ENCODE assay signal across 28 cellular contexts in the genomic region with DNA sequence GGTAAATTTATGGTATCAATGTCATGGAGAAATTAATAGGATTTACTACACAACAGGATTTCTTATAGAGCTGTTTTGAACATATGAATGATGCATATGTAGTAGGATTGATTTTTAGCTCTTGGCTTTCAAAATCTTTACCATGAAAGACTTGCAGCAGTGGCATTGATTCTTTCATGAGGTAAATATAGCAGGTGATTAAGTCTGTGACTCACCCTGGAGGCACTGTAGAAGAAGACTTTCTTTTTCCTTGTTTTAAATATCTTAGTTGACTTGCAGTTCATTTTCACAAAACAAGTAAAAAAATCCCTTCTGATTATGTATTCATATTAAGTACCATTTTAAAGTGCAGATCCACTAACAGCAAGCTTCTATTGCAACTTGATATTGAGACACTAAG.
DNase-seq lines count a peak whose midpoint lies in the region; ATAC-seq, FAIRE-seq and TF ChIP-seq lines count a peak whose summit lies in the region.
"Had no signal": no experiment of that assay in that cellular context is flagged by ENCODE, and none has a peak within 500 bp of the region (broad histone marks: within the 10 kb centered on the region; RNA-seq: fewer than 3 reads in every experiment).

No MANE protein-coding gene starts in this region.

- CTCF ChIA-PET in IMR-90 (lab: Yijun Ruan, JAX) = no interaction called here
- CTCF ChIA-PET in naive thymus-derived CD4-positive, alpha-beta T cell (lab: Charles Lee) = no interaction called here

- no peak overlapping the region for H4K91ac ChIP-seq in IMR-90 (ENCODE audit: insufficient read depth, low read depth, low read length)

- H3K36me3 ChIP-seq in IMR-90 (ENCODE audit: control insufficient read depth, insufficient read depth, low read length) (peaks cover 8% of the 10 kb centered on the region; the same call in 1 of the 2 replicates), astrocyte (ENCODE audit: insufficient read depth, low read length) (no peaks in the 10 kb centered on the region), smooth muscle cell (ENCODE audit: low read depth) (no peaks in the 10 kb centered on the region)
- no peaks in the 10 kb centered on the region for H3K36me3 ChIP-seq in naive thymus-derived CD4-positive, alpha-beta T cell (ENCODE audit: control insufficient read depth in 2 of 3, insufficient read depth in 3 of 3, low read length in 3 of 3)
- H3K36me3 ChIP-seq: SJCRH30, vagina had no signal

- H3K56ac ChIP-seq in IMR-90 (ENCODE audit: extremely low read depth, insufficient read depth, low read length) = no peak overlapping the region

- dilution Hi-C loops in IMR-90 (cut with HindIII; ENCODE audit: low sequenced_read_pairs, unreplicated experiment) = no loop called here

- no peak for TF ChIP-seq CTCF in IMR-90 (conservative IDR thresholded peaks at IDR 0.05; ENCODE audit: low read depth, low read length)
- no peak for TF ChIP-seq CTCF in astrocyte (IDR thresholded peaks at IDR 0.05; ENCODE audit: insufficient read depth, low read depth, low read length)
- no peak for TF ChIP-seq CTCF in smooth muscle cell (IDR thresholded peaks at IDR 0.05; ENCODE audit: borderline replicate concordance, insufficient read depth, poor library complexity, severe bottlenecking)

- H3K4me3 ChIP-seq in IMR-90 (ENCODE audit: insufficient read depth, low read depth, low read length) (no peak overlapping the region), astrocyte (ENCODE audit: insufficient read depth, low read depth, low read length) (no peak overlapping the region), smooth muscle cell (no peak overlapping the region)
- H3K4me3 ChIP-seq in naive thymus-derived CD4-positive, alpha-beta T cell (ENCODE audit: low read length) = no peak overlapping the region
- H3K4me3 ChIP-seq: body of pancreas, SJCRH30, testis, vagina had no signal

- H2BK120ac ChIP-seq in IMR-90 (ENCODE audit: low read depth, low read length) = peak overlapping the region; percentile 65; the same call in 1 of the 2 replicates

- 0 out of 2 replicates have a peak, but pooled peaks have one; percentile 5 for TF ChIP-seq RAD21 in IMR-90 (IDR thresholded peaks at IDR 0.05; ENCODE audit: low read length)

- peak overlapping the region; percentile 66; the same call in 1 of the 2 replicates for H3K18ac ChIP-seq in IMR-90 (ENCODE audit: low read depth, low read length)

- H4K8ac ChIP-seq in IMR-90 (ENCODE audit: low read depth in 2 of 2, low read length in 2 of 2) = no peak overlapping the region

- peak overlapping the region; percentile 21 for H3K27ac Mint-ChIP-seq in astrocyte (ENCODE audit: unreplicated experiment)
- H3K27ac Mint-ChIP-seq in naive thymus-derived CD4-positive, alpha-beta T cell = no peak overlapping the region
- H3K27ac Mint-ChIP-seq: activated CD8-positive, alpha-beta T cell treated with anti-CD3 and anti-CD28 coated beads, Interleukin-2, amount 10 ng/mL, durations not matched to agents 7 days and 5 days; memory B cell; stimulated activated naive B cell treated with anti-CD40 and anti-IgM and Interleukin-4, amounts not matched to agents 10 μg/mL and 1 μg/mL and 100 μg/mL, for 72 hours had no signal

- FAIRE-seq in astrocyte (lab: Jason Lieb, UNC) = no peak
- FAIRE-seq: colon, GM12892, TTC549 had no signal

- no peak overlapping the region for H2BK20ac ChIP-seq in IMR-90 (ENCODE audit: low read depth, low read length)

- ATAC-seq in IMR-90 (ENCODE audit: low read depth) = no peak
- ATAC-seq in GM19452 (IDR thresholded peaks at IDR 0.05; ENCODE audit: unreplicated experiment) = no peak
- no peak for ATAC-seq in naive thymus-derived CD4-positive, alpha-beta T cell
- ATAC-seq: activated CD8-positive, alpha-beta T cell treated with anti-CD3 and anti-CD28 coated beads, Interleukin-2, amount 10 ng/mL, durations not matched to agents 7 days and 5 days; body of pancreas; stimulated activated naive B cell treated with anti-CD40 and anti-IgM and Interleukin-4, amounts not matched to agents 10 μg/mL and 1 μg/mL and 100 μg/mL, for 72 hours had no signal

- BruUV-seq in IMR-90 (replicated peaks; lab: Mats Ljungman, UMichigan) = no TSS peak

- no peaks in the 10 kb centered on the region for H3K27me3 Mint-ChIP-seq in astrocyte (ENCODE audit: low read depth, unreplicated experiment)
- peaks cover 0 to 2% (median 0%) of the 10 kb centered on the region in 5 donors for H3K27me3 Mint-ChIP-seq in naive thymus-derived CD4-positive, alpha-beta T cell
- H3K27me3 Mint-ChIP-seq: memory B cell; stimulated activated naive B cell treated with anti-CD40 and anti-IgM and Interleukin-4, amounts not matched to agents 10 μg/mL and 1 μg/mL and 100 μg/mL, for 72 hours had no signal

- H3K23ac ChIP-seq in IMR-90 (ENCODE audit: low read depth, low read length) = no peak overlapping the region

- H2BK5ac ChIP-seq in IMR-90 (ENCODE audit: low read depth, low read length, poor library complexity, severe bottlenecking) = peak overlapping the region; percentile 94

- peaks cover 35 to 66% of the 10 kb centered on the region in 2 experiments for H3K79me1 ChIP-seq in IMR-90 (ENCODE audit: low read depth in 1 of 2, low read length in 2 of 2)

- DNase-seq in IMR-90 (peak; percentile 78), astrocyte (ENCODE audit: low read depth) (peak; percentile 51), iris pigment epithelial cell (ENCODE audit: low read depth) (peak; percentile 28), smooth muscle cell (lab: John Stamatoyannopoulos, UW; ENCODE audit: unreplicated experiment) (no peak), hippocampal formation (lab: John Stamatoyannopoulos, UW) (no peak)
- no peak for DNase-seq in naive thymus-derived CD4-positive, alpha-beta T cell
- DNase-seq: activated CD4-positive, alpha-beta T cell treated with anti-CD3 and anti-CD28 coated beads for 1 hour; activated CD8-positive, alpha-beta T cell treated with anti-CD3 and anti-CD28 coated beads, Interleukin-2, amount 10 ng/mL, durations not matched to agents 7 days and 5 days; activated gamma-delta T cell; activated T-cell treated with anti-CD3 and anti-CD28 coated beads for 4 hours; body of pancreas; C1 segment of cervical spinal cord; effector memory CD4-positive, alpha-beta T cell; KBM-7; NCI-H1436 treated with DMSO at 0.1 percent for 48 hours; NCI-H446 treated with DMSO at 0.1 percent for 48 hours; nucleus accumbens; retina; SJCRH30; stimulated activated CD4-positive, alpha-beta T cell treated with anti-CD3 and anti-CD28 coated beads, Interleukin-4, amount 100 ng/mL, for 1 hour; stimulated activated naive B cell treated with anti-CD40 and anti-IgM and Interleukin-4, amounts not matched to agents 10 μg/mL and 1 μg/mL and 100 μg/mL, for 72 hours; testis had no signal

- in situ Hi-C loops in IMR-90 (cut with MboI; ENCODE audit: low sequenced_read_pairs) = no loop called here

- H3K4me2 ChIP-seq in IMR-90 (ENCODE audit: low read depth, low read length) = peak overlapping the region; percentile 50; the same call in 1 of the 2 replicates
- H3K4me2 ChIP-seq in astrocyte (ENCODE audit: low read length) = peak overlapping the region; percentile 43
- no peak overlapping the region for H3K4me2 ChIP-seq in smooth muscle cell

- no peak overlapping the region for H2BK15ac ChIP-seq in IMR-90 (ENCODE audit: low read depth, low read length)

- H3K9me3 Mint-ChIP-seq in astrocyte (ENCODE audit: unreplicated experiment) = no peaks in the 10 kb centered on the region
- peaks cover 0 to 6% (median 0%) of the 10 kb centered on the region in 11 donors for H3K9me3 Mint-ChIP-seq in naive thymus-derived CD4-positive, alpha-beta T cell
- H3K9me3 Mint-ChIP-seq: memory B cell; stimulated activated naive B cell treated with anti-CD40 and anti-IgM and Interleukin-4, amounts not matched to agents 10 μg/mL and 1 μg/mL and 100 μg/mL, for 72 hours had no signal

- no peak overlapping the region; the same call in 1 of the 2 replicates for H3K4ac ChIP-seq in IMR-90 (ENCODE audit: low read depth, low read length)

- intact Hi-C loops in IMR-90 (cut with micrococcal nuclease) = loop anchor here (5.0 to 10.0 kb wide), 4 partner anchors 460 to 920 kb away; partner anchors contain the start of genes FBXO15 and TIMM21
- intact Hi-C loops in naive thymus-derived CD4-positive, alpha-beta T cell (cut with micrococcal nuclease) = no loop called here

- H3K9me1 ChIP-seq in IMR-90 (ENCODE audit: insufficient read depth, low read length) = peaks cover 24% of the 10 kb centered on the region

- peaks cover 21% of the 10 kb centered on the region for H3K4me1 ChIP-seq in IMR-90 (ENCODE audit: control insufficient read depth, insufficient read depth, low read length)
- peaks cover 26% of the 10 kb centered on the region for H3K4me1 ChIP-seq in astrocyte (ENCODE audit: insufficient read depth, low read length)
- H3K4me1 ChIP-seq in smooth muscle cell (ENCODE audit: low read depth) = peaks cover 14% of the 10 kb centered on the region
- no peaks in the 10 kb centered on the region for H3K4me1 ChIP-seq in naive thymus-derived CD4-positive, alpha-beta T cell (ENCODE audit: control insufficient read depth in 2 of 2, insufficient read depth in 2 of 2, low read length in 2 of 2)
- H3K4me1 ChIP-seq: body of pancreas, SJCRH30, testis, vagina had no signal

- TF ChIP-seq POLR2A in IMR-90 (IDR thresholded peaks at IDR 0.05; ENCODE audit: low read depth, low read length) = no peak

- H3K27me3 ChIP-seq in IMR-90 (ENCODE audit: control insufficient read depth, insufficient read depth, low read length) (no peaks in the 10 kb centered on the region), astrocyte (ENCODE audit: insufficient read depth, low read length) (no peaks in the 10 kb centered on the region), smooth muscle cell (ENCODE audit: low read depth) (no peaks in the 10 kb centered on the region)
- H3K27me3 ChIP-seq in naive thymus-derived CD4-positive, alpha-beta T cell (ENCODE audit: control insufficient read depth in 2 of 2, insufficient read depth in 2 of 2, low read length in 2 of 2) = no peaks in the 10 kb centered on the region
- H3K27me3 ChIP-seq: body of pancreas, SJCRH30, testis, vagina had no signal

- no peak overlapping the region for H3K27ac ChIP-seq in IMR-90 (ENCODE audit: insufficient read depth, low read length)
- H3K27ac ChIP-seq in astrocyte (ENCODE audit: low read depth, low read length) = no peak overlapping the region
- peak overlapping the region; percentile 81 for H3K27ac ChIP-seq in smooth muscle cell (ENCODE audit: low read depth)
- H3K27ac ChIP-seq in naive thymus-derived CD4-positive, alpha-beta T cell (ENCODE audit: low read depth, low read length) = no peak overlapping the region
- H3K27ac ChIP-seq: body of pancreas, SJCRH30, testis, vagina had no signal

- H3K4me1 Mint-ChIP-seq in astrocyte (ENCODE audit: low read depth, unreplicated experiment) = peaks cover 38% of the 10 kb centered on the region
- H3K4me1 Mint-ChIP-seq in naive thymus-derived CD4-positive, alpha-beta T cell = peaks cover 0 to 8% (median 0%) of the 10 kb centered on the region in 7 donors
- H3K4me1 Mint-ChIP-seq: memory B cell had no signal

- no peak overlapping the region for H2AK9ac ChIP-seq in IMR-90 (replicated peaks; ENCODE audit: low read depth, low read length, poor library complexity)

- H3K4me3 Mint-ChIP-seq in astrocyte (ENCODE audit: unreplicated experiment) = no peak overlapping the region
- no peak overlapping the region for H3K4me3 Mint-ChIP-seq in naive thymus-derived CD4-positive, alpha-beta T cell
- H3K4me3 Mint-ChIP-seq: activated CD8-positive, alpha-beta T cell treated with anti-CD3 and anti-CD28 coated beads, Interleukin-2, amount 10 ng/mL, durations not matched to agents 7 days and 5 days; memory B cell; stimulated activated naive B cell treated with anti-CD40 and anti-IgM and Interleukin-4, amounts not matched to agents 10 μg/mL and 1 μg/mL and 100 μg/mL, for 72 hours had no signal

- H3K9me3 ChIP-seq in IMR-90 (ENCODE audit: control insufficient read depth, insufficient read depth, low read length) = no peaks in the 10 kb centered on the region
- H3K9me3 ChIP-seq in astrocyte (ENCODE audit: insufficient read depth, low read depth, low read length) = no peaks in the 10 kb centered on the region
- H3K9me3 ChIP-seq in smooth muscle cell (replicated peaks; ENCODE audit: low read depth) = no peaks in the 10 kb centered on the region
- no peaks in the 10 kb centered on the region for H3K9me3 ChIP-seq in naive thymus-derived CD4-positive, alpha-beta T cell (ENCODE audit: control insufficient read depth in 2 of 3, low read length in 3 of 3)
- H3K9me3 ChIP-seq: body of pancreas, SJCRH30, testis, vagina had no signal

- H3K9ac ChIP-seq in IMR-90 (ENCODE audit: low read depth, low read length) (no peak overlapping the region), astrocyte (ENCODE audit: low read length) (no peak overlapping the region), smooth muscle cell (ENCODE audit: low read depth) (no peak overlapping the region)

- H3F3A ChIP-seq in smooth muscle cell (ENCODE audit: low read depth) = no peaks in the 10 kb centered on the region

- no peaks in the 10 kb centered on the region for H3K36me3 Mint-ChIP-seq in astrocyte (ENCODE audit: low read depth, unreplicated experiment)
- H3K36me3 Mint-ChIP-seq in naive thymus-derived CD4-positive, alpha-beta T cell = no peaks in the 10 kb centered on the region
- H3K36me3 Mint-ChIP-seq: memory B cell; stimulated activated naive B cell treated with anti-CD40 and anti-IgM and Interleukin-4, amounts not matched to agents 10 μg/mL and 1 μg/mL and 100 μg/mL, for 72 hours had no signal

- no peak overlapping the region for H2AK5ac ChIP-seq in IMR-90 (ENCODE audit: low read depth, low read length)

- POLR2A ChIA-PET in IMR-90 (lab: Charles Lee; ENCODE audit: unreplicated experiment) = no interaction called here
- POLR2A ChIA-PET in naive thymus-derived CD4-positive, alpha-beta T cell (lab: Charles Lee) = no interaction called here

- no peak overlapping the region for H3K14ac ChIP-seq in IMR-90 (replicated peaks; ENCODE audit: low read depth, low read length)

- H4K20me1 ChIP-seq in IMR-90 (ENCODE audit: insufficient read depth, low read length) = no peaks in the 10 kb centered on the region
- no peaks in the 10 kb centered on the region for H4K20me1 ChIP-seq in astrocyte (ENCODE audit: insufficient read depth, low read length)
- no peaks in the 10 kb centered on the region for H4K20me1 ChIP-seq in smooth muscle cell (ENCODE audit: low read depth)

- H3K79me2 ChIP-seq in astrocyte (ENCODE audit: insufficient read depth, low read length) (no peaks in the 10 kb centered on the region), smooth muscle cell (ENCODE audit: low read depth) (no peaks in the 10 kb centered on the region)

- H4K5ac ChIP-seq in IMR-90 (ENCODE audit: low read depth, low read length) = peak overlapping the region; percentile 6; the same call in 1 of the 2 replicates

- H2AFZ ChIP-seq in IMR-90 (replicated peaks; ENCODE audit: low read length, poor library complexity) (no peak overlapping the region), astrocyte (ENCODE audit: low read depth, low read length) (no peak overlapping the region), smooth muscle cell (ENCODE audit: low read depth) (no peak overlapping the region)

Comparison
In these comparisons a context has a peak if more than half of its experiments do, and no peak if none do; other contexts are left out.
1. DNase-seq: peak in IMR-90 (single experiment), astrocyte (single experiment) and iris pigment epithelial cell (single experiment); none in smooth muscle cell (single experiment), hippocampal formation (0 of 2) and naive thymus-derived CD4-positive, alpha-beta T cell (0 of 9).